26 cellular contexts compared by ENCODE assay signal in the genomic region with DNA sequence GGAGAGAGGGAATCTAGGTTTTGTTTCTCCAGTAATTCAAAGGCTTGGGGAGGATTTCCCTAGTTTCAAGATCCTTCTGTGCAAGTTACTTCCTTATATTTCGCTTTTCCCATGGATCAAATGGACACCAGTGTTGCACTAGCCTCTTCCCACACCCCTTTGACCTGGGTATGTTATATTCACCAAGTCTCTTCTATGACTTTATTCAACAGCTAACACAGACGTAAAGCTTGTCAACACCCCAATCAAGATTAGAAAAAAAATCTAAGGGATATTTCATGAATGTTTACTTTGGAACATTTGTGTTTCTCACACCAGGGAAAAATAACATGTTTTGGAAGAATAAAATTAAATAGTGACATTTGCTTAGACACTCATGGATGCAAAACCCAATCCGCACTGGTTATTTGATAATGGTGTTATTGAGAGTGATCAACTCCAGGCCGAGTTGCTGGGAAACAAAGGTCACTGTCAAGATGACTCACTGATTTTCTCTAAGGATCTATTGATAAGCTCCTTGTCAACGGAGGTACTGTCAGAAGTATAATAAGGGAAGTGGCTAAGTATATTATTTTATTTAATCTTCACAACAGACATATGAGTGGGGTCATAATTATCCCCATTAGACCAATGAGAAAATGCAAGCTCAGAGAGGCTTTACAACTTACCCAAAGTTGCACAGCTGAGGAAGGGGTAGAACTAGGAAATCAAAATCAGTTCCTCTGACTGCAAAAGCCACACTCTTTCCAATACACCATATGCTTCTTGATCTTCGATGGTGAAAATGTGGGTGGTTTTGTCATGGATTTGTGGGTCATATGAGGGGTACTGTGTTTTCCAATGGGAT. TPM values are rescaled to one million over a fixed set of nuclear protein-coding genes. Genes with fewer than 3 reads are reported as not detected.
DNase-seq lines count a peak whose midpoint lies in the region; ATAC-seq and TF ChIP-seq lines count a peak whose summit lies in the region.
"Had no signal": no experiment of that assay in that cellular context is flagged by ENCODE, and none has a peak within 500 bp of the region (broad histone marks: within the 10 kb centered on the region; RNA-seq: fewer than 3 reads in every experiment).

No MANE protein-coding gene starts in this region.

- POLR2A ChIA-PET in HEK293 (lab: Yijun Ruan, JAX) (no interaction called here), WTC11 (lab: Charles Lee) (no interaction called here)

- H3K27ac ChIP-seq in HEK293 (ENCODE audit: extremely low read depth, low read depth, low read length), result no peak overlapping the region
- H3K27ac ChIP-seq in thyroid gland, result peak overlapping the region in 2 of 3 donors; percentile 89 to 98
- H3K27ac ChIP-seq: BLaER1 treated with 17β-estradiol and CSF1 and Interleukin-3, amounts not matched to agents 10 nM and 100 nM; lower lobe of right lung; skin epidermis had no signal

- H3K4me3 ChIP-seq in HEK293 (ENCODE audit: low read depth, low read length) (no peak overlapping the region), thyroid gland (replicated peaks in 1 of 3) (no peak overlapping the region)
- H3K4me3 ChIP-seq: BLaER1 treated with 17β-estradiol and CSF1 and Interleukin-3, amounts not matched to agents 10 nM and 100 nM; esophagus muscularis mucosa; heart right ventricle; lower lobe of right lung; skin epidermis had no signal

- WGBS in thyroid gland, 2 donors, result 87 to 91% methylated on average over 6 of the region's 6 CpGs

- no peak overlapping the region for H3K4me3 Mint-ChIP-seq in WTC11
- H3K4me3 Mint-ChIP-seq in activated naive CD8-positive, alpha-beta T cell treated with anti-CD3 and anti-CD28 coated beads, Interleukin-2, amount 50 U/mL, for 24 hours, result no peak overlapping the region
- H3K4me3 Mint-ChIP-seq: activated naive CD8-positive, alpha-beta T cell; IgD-negative memory B cell; naive thymus-derived CD4-positive, alpha-beta T cell had no signal

- H3K4me1 ChIP-seq in HEK293 (ENCODE audit: control insufficient read depth, insufficient read depth, low read length) (0 out of 2 replicates have a peak, but pooled peaks cover 4% of the 10 kb centered on the region), thyroid gland (peaks cover 59 to 73% of the 10 kb centered on the region in 2 donors)

- CTCF ChIA-PET in HEK293 (lab: Yijun Ruan, JAX) (interaction anchor here (0.7 to 2.0 kb wide), 5 partner anchors 10 to 346 kb away, joined by 4 to 10 read pairs (median 6); a partner anchor contains a TSS), WTC11 (lab: Charles Lee) (no interaction called here)

- H3K9me3 ChIP-seq in HEK293 (ENCODE audit: control insufficient read depth, insufficient read depth, low read depth, low read length) (no peaks in the 10 kb centered on the region), thyroid gland (no peaks in the 10 kb centered on the region)
- H3K9me3 ChIP-seq: BLaER1 treated with 17β-estradiol and CSF1 and Interleukin-3, amounts not matched to agents 10 nM and 100 nM; esophagus muscularis mucosa; heart right ventricle; lower lobe of right lung had no signal

- TF ChIP-seq CTCF in HEK293 (tag by site-specific recombination; IDR thresholded peaks at IDR 0.05), result no peak
- TF ChIP-seq CTCF in WTC11 (IDR thresholded peaks at IDR 0.05), result no peak
- no peak for TF ChIP-seq CTCF in thyroid gland (IDR thresholded peaks at IDR 0.05)

- intact Hi-C loops in thyroid gland (cut with DNase I), result no loop called here

- H3K27me3 Mint-ChIP-seq in WTC11 (ENCODE audit: low read depth), result no peaks in the 10 kb centered on the region
- H3K27me3 Mint-ChIP-seq in activated naive CD8-positive, alpha-beta T cell treated with anti-CD3 and anti-CD28 coated beads, Interleukin-2, amount 50 U/mL, for 24 hours, result no peaks in the 10 kb centered on the region
- H3K27me3 Mint-ChIP-seq: activated naive CD8-positive, alpha-beta T cell; IgD-negative memory B cell; naive thymus-derived CD4-positive, alpha-beta T cell had no signal

- no peak for TF ChIP-seq POLR2A in thyroid gland (IDR thresholded peaks at IDR 0.05)

- H3K9me3 Mint-ChIP-seq in WTC11, result no peaks in the 10 kb centered on the region
- H3K9me3 Mint-ChIP-seq in activated naive CD8-positive, alpha-beta T cell treated with anti-CD3 and anti-CD28 coated beads, Interleukin-2, amount 50 U/mL, for 24 hours, result no peaks in the 10 kb centered on the region
- H3K9me3 Mint-ChIP-seq: IgD-negative memory B cell; naive thymus-derived CD4-positive, alpha-beta T cell had no signal

- DNase-seq in WTC11 (ENCODE audit: low spot score) (no peak), foreskin melanocyte (peak; percentile 76), thyroid gland (no peak), ureter (ENCODE audit: low spot score) (no peak), NCI-H524 (lab: John Stamatoyannopoulos, UW) (no peak)
- no peak for DNase-seq in activated naive CD8-positive, alpha-beta T cell treated with anti-CD3 and anti-CD28 coated beads, Interleukin-2, amount 50 U/mL, for 24 hours
- DNase-seq: activated CD4-positive, alpha-beta T cell treated with anti-CD3 and anti-CD28 coated beads for 48 hours; aorta; foreskin fibroblast; HCEC 1CT; heart right ventricle; kidney glomerular epithelial cell; lower lobe of right lung; naive thymus-derived CD4-positive, alpha-beta T cell; NCI-H1694; NCI-H774; SHP77 treated with DMSO at 0.1 percent for 48 hours; stimulated activated naive CD4-positive, alpha-beta T cell; T-helper 9 cell had no signal

- peak overlapping the region; percentile 57; the same call in 1 of the 2 replicates for H3K27ac Mint-ChIP-seq in WTC11
- H3K27ac Mint-ChIP-seq in activated naive CD8-positive, alpha-beta T cell treated with anti-CD3 and anti-CD28 coated beads, Interleukin-2, amount 50 U/mL, for 24 hours, result no peak overlapping the region
- H3K27ac Mint-ChIP-seq: activated naive CD8-positive, alpha-beta T cell; IgD-negative memory B cell; naive thymus-derived CD4-positive, alpha-beta T cell had no signal

- H3K27me3 ChIP-seq in thyroid gland, result no peaks in the 10 kb centered on the region
- H3K27me3 ChIP-seq: BLaER1 treated with 17β-estradiol and CSF1 and Interleukin-3, amounts not matched to agents 10 nM and 100 nM; esophagus muscularis mucosa; heart right ventricle had no signal

- H3K36me3 Mint-ChIP-seq in WTC11, result no peaks in the 10 kb centered on the region
- peaks cover 4% of the 10 kb centered on the region for H3K36me3 Mint-ChIP-seq in activated naive CD8-positive, alpha-beta T cell treated with anti-CD3 and anti-CD28 coated beads, Interleukin-2, amount 50 U/mL, for 24 hours (ENCODE audit: low read depth)
- H3K36me3 Mint-ChIP-seq: activated naive CD8-positive, alpha-beta T cell; IgD-negative memory B cell had no signal

- H3K4me1 Mint-ChIP-seq in WTC11, result peaks cover 54% of the 10 kb centered on the region
- peaks cover 6% of the 10 kb centered on the region for H3K4me1 Mint-ChIP-seq in activated naive CD8-positive, alpha-beta T cell treated with anti-CD3 and anti-CD28 coated beads, Interleukin-2, amount 50 U/mL, for 24 hours

- no peak for ATAC-seq in WTC11
- ATAC-seq in activated naive CD8-positive, alpha-beta T cell treated with anti-CD3 and anti-CD28 coated beads, Interleukin-2, amount 50 U/mL, for 24 hours, result no peak
- ATAC-seq: lower lobe of right lung; naive thymus-derived CD4-positive, alpha-beta T cell; Panc1 had no signal

- H3K36me3 ChIP-seq in HEK293 (ENCODE audit: control insufficient read depth in 2 of 2, insufficient read depth in 1 of 2, low read length in 2 of 2) (no peaks in the 10 kb centered on the region), thyroid gland (no peaks in the 10 kb centered on the region)
- H3K36me3 ChIP-seq: esophagus muscularis mucosa, lower lobe of right lung had no signal

TF ChIP-seq in HEK293, 187 proteins besides CTCF, POLR2A, EP300 and RAD21:
- TF ChIP-seq ZNF324 (tag by site-specific recombination; IDR thresholded peaks at IDR 0.05) (no peak), ZNF596 (tag by site-specific recombination; IDR thresholded peaks at IDR 0.05) (no peak)
- TF ChIP-seq, protein P1, sequence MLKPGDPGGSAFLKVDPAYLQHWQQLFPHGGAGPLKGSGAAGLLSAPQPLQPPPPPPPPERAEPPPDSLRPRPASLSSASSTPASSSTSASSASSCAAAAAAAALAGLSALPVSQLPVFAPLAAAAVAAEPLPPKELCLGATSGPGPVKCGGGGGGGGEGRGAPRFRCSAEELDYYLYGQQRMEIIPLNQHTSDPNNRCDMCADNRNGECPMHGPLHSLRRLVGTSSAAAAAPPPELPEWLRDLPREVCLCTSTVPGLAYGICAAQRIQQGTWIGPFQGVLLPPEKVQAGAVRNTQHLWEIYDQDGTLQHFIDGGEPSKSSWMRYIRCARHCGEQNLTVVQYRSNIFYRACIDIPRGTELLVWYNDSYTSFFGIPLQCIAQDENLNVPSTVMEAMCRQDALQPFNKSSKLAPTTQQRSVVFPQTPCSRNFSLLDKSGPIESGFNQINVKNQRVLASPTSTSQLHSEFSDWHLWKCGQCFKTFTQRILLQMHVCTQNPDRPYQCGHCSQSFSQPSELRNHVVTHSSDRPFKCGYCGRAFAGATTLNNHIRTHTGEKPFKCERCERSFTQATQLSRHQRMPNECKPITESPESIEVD (tag by site-specific recombination; IDR thresholded peaks at IDR 0.05), result 0 out of 2 replicates have a peak, but pooled peaks have one; percentile 12
TF ChIP-seq in HEK293: peak in this region for 1.

RNA-seq across cellular contexts. Expression of a gene that starts 52.2 kb away (rescaled TPM):
- total RNA-seq in WTC11 (2021) (48.1 to 60.6 TPM (median 52.1 TPM) in 3 replicates), thyroid gland (100 to 1,000 TPM in 2 of 4 donors, 10 to 100 TPM in 2; 86.1 to 143 (median 103) TPM), ureter (126 TPM)
